11 cellular contexts compared by ENCODE assay signal in genomic region chr14:89406941-89407340, GRCh38. TPM values are rescaled to one million over a fixed set of nuclear protein-coding genes. Genes with fewer than 3 reads are reported as not detected.
A peak's percentile ranks its signal among the peaks of the same experiment; 100 is the strongest.
DNase-seq lines count a peak whose midpoint lies in the region; ATAC-seq and TF ChIP-seq lines count a peak whose summit lies in the region.
"Had no signal": no experiment of that assay in that cellular context is flagged by ENCODE, and none has a peak within 500 bp of the region (broad histone marks: within the 10 kb centered on the region; RNA-seq: fewer than 3 reads in every experiment).

No MANE protein-coding gene starts in this region.

- no peaks in the 10 kb centered on the region for H3K9me2 ChIP-seq in OCI-LY1 (ENCODE audit: low read depth, low read length)

- H3F3A ChIP-seq in OCI-LY1 (ENCODE audit: insufficient read depth, low read length): no peaks in the 10 kb centered on the region

- TF ChIP-seq CTCF in OCI-LY1 (IDR thresholded peaks at IDR 0.05; ENCODE audit: low read length) (no peak), esophagus muscularis mucosa (IDR thresholded peaks at IDR 0.05) (no peak), neutrophil (IDR thresholded peaks at IDR 0.05) (no peak)

- no peak for TF ChIP-seq POLR2A in esophagus muscularis mucosa (IDR thresholded peaks at IDR 0.05; ENCODE audit: low read depth)

- H3K4me1 Mint-ChIP-seq in CD4-positive, alpha-beta memory T cell: peaks cover 42 to 85% (median 65%) of the 10 kb centered on the region in 4 donors

- H3K9me3 Mint-ChIP-seq in CD4-positive, alpha-beta memory T cell: no peaks in the 10 kb centered on the region

- H3K27me3 ChIP-seq in CD4-positive, alpha-beta memory T cell (ENCODE audit: insufficient read depth, low read length): no peaks in the 10 kb centered on the region
- H3K27me3 ChIP-seq in OCI-LY1 (ENCODE audit: insufficient read depth, low read length): no peaks in the 10 kb centered on the region
- H3K27me3 ChIP-seq in esophagus muscularis mucosa: no peaks in the 10 kb centered on the region
- H3K27me3 ChIP-seq in neutrophil: no peaks in the 10 kb centered on the region

- peaks cover 74% of the 10 kb centered on the region for H3K79me2 ChIP-seq in OCI-LY1 (ENCODE audit: insufficient read depth, low read length)

- DNase-seq in CD4-positive, alpha-beta memory T cell: no peak
- no peak for DNase-seq in esophagus muscularis mucosa (ENCODE audit: extremely low spot score)
- no peak for DNase-seq in NCI-H526 treated with DMSO at 0.1 percent for 48 hours (lab: John Stamatoyannopoulos, UW)
- no peak for DNase-seq in NCI-H1092 (lab: John Stamatoyannopoulos, UW)
- no peak for DNase-seq in iPS-NIHi11 (ENCODE audit: low spot score)
- DNase-seq: Calu3, kidney glomerular epithelial cell, NCI-H1436 treated with DMSO at 0.1 percent for 48 hours had no signal

- H3K4me1 ChIP-seq in CD4-positive, alpha-beta memory T cell (ENCODE audit: insufficient read depth, low read length): peaks cover 45% of the 10 kb centered on the region
- H3K4me1 ChIP-seq in OCI-LY1 (ENCODE audit: insufficient read depth, low read length, severe bottlenecking): peaks cover 51% of the 10 kb centered on the region
- peaks cover 42 to 85% (median 74%) of the 10 kb centered on the region in 4 donors for H3K4me1 ChIP-seq in esophagus muscularis mucosa
- H3K4me1 ChIP-seq in neutrophil (ENCODE audit: control insufficient read depth in 1 of 2, insufficient read depth in 1 of 2, low read depth in 1 of 2, low read length in 1 of 2): peaks cover 15 to 25% of the 10 kb centered on the region in 2 experiments

- 20% methylated on average over 4 of the region's 4 CpGs for WGBS in esophagus muscularis mucosa

- H3K36me3 ChIP-seq in CD4-positive, alpha-beta memory T cell (ENCODE audit: insufficient read depth, low read length): no peaks in the 10 kb centered on the region
- peaks cover 65% of the 10 kb centered on the region for H3K36me3 ChIP-seq in OCI-LY1 (ENCODE audit: insufficient read depth, low read length)
- H3K36me3 ChIP-seq in esophagus muscularis mucosa: peaks cover 0 to 27% (median 12%) of the 10 kb centered on the region in 4 donors
- H3K36me3 ChIP-seq in neutrophil: peaks cover 45% of the 10 kb centered on the region

- no peak for ATAC-seq in HG03108 (IDR thresholded peaks at IDR 0.05; ENCODE audit: unreplicated experiment)

- peak overlapping the region in 6 of 8 donors; percentile 5 to 66 (median 30) for H3K4me3 Mint-ChIP-seq in CD4-positive, alpha-beta memory T cell

- no peak for TF ChIP-seq EP300 in esophagus muscularis mucosa (IDR thresholded peaks at IDR 0.05)

- CTCF ChIA-PET in CD4-positive, alpha-beta memory T cell (lab: Charles Lee; ENCODE audit: partially characterized antibody): interaction anchor here (1.5 kb wide), 1 partner anchor 9 kb away, joined by 5 read pairs; no protein-coding TSS in a partner anchor

- H3K9ac ChIP-seq in OCI-LY1 (ENCODE audit: low read length): no peak overlapping the region

- H3K27me3 Mint-ChIP-seq in CD4-positive, alpha-beta memory T cell: no peaks in the 10 kb centered on the region

- intact Hi-C loops in CD4-positive, alpha-beta memory T cell (cut with micrococcal nuclease): no loop called here
- intact Hi-C loops in esophagus muscularis mucosa (cut with DNase I): no loop called here

- peak overlapping the region; percentile 11; the same call in 1 of the 2 replicates for H3K4me2 ChIP-seq in OCI-LY1 (ENCODE audit: low read length)

- H3K4me3 ChIP-seq in CD4-positive, alpha-beta memory T cell (ENCODE audit: low read length in 2 of 2): no peak overlapping the region
- no peak overlapping the region for H3K4me3 ChIP-seq in OCI-LY1 (ENCODE audit: low read depth, low read length, poor library complexity, severe bottlenecking)
- no peak overlapping the region for H3K4me3 ChIP-seq in esophagus muscularis mucosa
- H3K4me3 ChIP-seq in neutrophil (ENCODE audit: low read depth in 1 of 2, low read length in 1 of 2): no peak overlapping the region

- H2AFZ ChIP-seq in OCI-LY1 (ENCODE audit: low read length): no peak overlapping the region

- H3K27ac Mint-ChIP-seq in CD4-positive, alpha-beta memory T cell: peak overlapping the region in 1 of 7 donors; percentile 49

- H4K20me1 ChIP-seq in OCI-LY1 (ENCODE audit: insufficient read depth, low read length): no peaks in the 10 kb centered on the region

- no peaks in the 10 kb centered on the region for H3K9me3 ChIP-seq in CD4-positive, alpha-beta memory T cell (ENCODE audit: control insufficient read depth in 1 of 2, low read length in 2 of 2)
- H3K9me3 ChIP-seq in OCI-LY1 (ENCODE audit: low read length) (no peaks in the 10 kb centered on the region), esophagus muscularis mucosa (no peaks in the 10 kb centered on the region), neutrophil (no peaks in the 10 kb centered on the region)

- H3K36me3 Mint-ChIP-seq in CD4-positive, alpha-beta memory T cell: peaks cover 31 to 39% of the 10 kb centered on the region in 2 donors

- POLR2A ChIA-PET in CD4-positive, alpha-beta memory T cell (lab: Charles Lee; ENCODE audit: partially characterized antibody): interaction anchor here (0.5 to 0.7 kb wide), 3 partner anchors 8 to 432 kb away, joined by 3 to 5 read pairs (median 3); no protein-coding TSS in a partner anchor

- no peak overlapping the region for H3K27ac ChIP-seq in CD4-positive, alpha-beta memory T cell (ENCODE audit: low read depth, low read length)
- H3K27ac ChIP-seq in OCI-LY1 (ENCODE audit: low read depth, low read length, poor library complexity, severe bottlenecking) (peak overlapping the region; percentile 33), esophagus muscularis mucosa (replicated peaks in 1 of 4) (peak overlapping the region in 3 of 4 donors; percentile 2 to 42 (median 20)), neutrophil (peak overlapping the region; percentile 43)

RNA-seq across cellular contexts. Expression of gene FOXN3, which starts 10.1 kb away (rescaled TPM):
- total RNA-seq in CD4-positive, alpha-beta memory T cell: 100 to 1,000 TPM; 109 to 111 TPM
- 100 to 1,000 TPM in 1 of 2 donors, 10 to 100 TPM in 1; 92.6 to 103 TPM for polyA plus RNA-seq in CD4-positive, alpha-beta memory T cell
- total RNA-seq in esophagus muscularis mucosa: 100 to 1,000 TPM; 114 to 180 (median 145) TPM
